In the genomic region with DNA sequence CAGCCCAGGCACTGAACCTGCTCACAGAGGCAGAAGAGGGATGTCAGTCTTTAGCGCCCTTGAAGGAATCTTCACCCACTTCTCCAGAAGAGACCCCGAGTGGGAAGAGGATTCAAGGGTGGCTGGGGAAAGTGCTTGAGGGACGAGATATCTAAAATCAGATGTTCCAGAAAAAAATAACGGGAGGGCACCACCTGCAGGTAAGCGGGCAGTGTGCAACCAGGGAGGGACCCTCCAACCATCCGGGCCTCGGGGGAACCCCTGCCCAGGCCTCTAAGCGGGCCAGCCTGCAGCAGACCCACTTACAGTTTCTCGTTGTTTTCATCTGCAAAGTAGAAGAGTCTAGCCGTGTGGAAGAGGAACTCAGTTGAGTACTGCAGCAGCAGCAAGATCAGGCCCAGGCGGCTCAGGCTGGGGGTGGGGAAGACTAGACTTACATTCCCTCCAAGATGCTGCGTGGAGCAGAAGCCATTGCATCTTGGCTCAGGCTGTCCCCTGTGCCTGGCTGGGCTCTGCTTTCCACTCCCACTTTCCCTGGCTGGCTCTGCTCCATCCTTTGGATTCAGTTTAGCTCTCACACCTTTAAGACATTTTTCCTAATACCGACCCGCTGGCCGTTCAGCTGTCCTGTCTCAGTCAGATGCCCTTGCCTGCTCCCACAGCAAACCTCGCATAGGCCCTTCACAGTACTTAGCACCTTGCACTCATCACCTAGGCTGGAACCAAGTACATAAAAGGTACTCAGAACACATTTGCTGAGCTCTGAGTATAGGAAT, we compare ENCODE assay signal across 14 cellular contexts.
DNase-seq lines count a peak whose midpoint lies in the region; ATAC-seq, FAIRE-seq and TF ChIP-seq lines count a peak whose summit lies in the region.
"Had no signal": no experiment of that assay in that cellular context is flagged by ENCODE, and none has a peak within 500 bp of the region (broad histone marks: within the 10 kb centered on the region; RNA-seq: fewer than 3 reads in every experiment).

No MANE protein-coding gene starts in this region.

- no peaks in the 10 kb centered on the region for H3K79me2 ChIP-seq in PC-3 (ENCODE audit: low read length)

- no peaks in the 10 kb centered on the region for H3K9me2 ChIP-seq in PC-3 (replicated peaks; ENCODE audit: low read length)

- intact Hi-C loops in PC-3 (cut with micrococcal nuclease) = loop anchor here (2.0 kb wide), 2 partner anchors 71 to 159 kb away; a partner anchor contains a TSS

- no peak overlapping the region for H3K4me3 Mint-ChIP-seq in activated T-cell treated with anti-CD3 and anti-CD28 coated beads, Interleukin-2, amount 50 U/mL, for 24 hours
- no peak overlapping the region for H3K4me3 Mint-ChIP-seq in activated CD8-positive, alpha-beta memory T cell treated with anti-CD3 and anti-CD28 coated beads, Interleukin-2, amount 10 ng/mL, durations not matched to agents 7 days and 5 days
- H3K4me3 Mint-ChIP-seq: neural crest cell had no signal

- no peak for FAIRE-seq in A549 (lab: Jason Lieb, UNC)
- FAIRE-seq: G401.6 had no signal

- H3K9me3 Mint-ChIP-seq in activated T-cell treated with anti-CD3 and anti-CD28 coated beads, Interleukin-2, amount 50 U/mL, for 24 hours = no peaks in the 10 kb centered on the region
- no peaks in the 10 kb centered on the region for H3K9me3 Mint-ChIP-seq in activated CD8-positive, alpha-beta memory T cell treated with anti-CD3 and anti-CD28 coated beads, Interleukin-2, amount 10 ng/mL, durations not matched to agents 7 days and 5 days (ENCODE audit: low read depth)
- H3K9me3 Mint-ChIP-seq: neural crest cell had no signal

- peaks cover 25% of the 10 kb centered on the region for H3K36me3 ChIP-seq in PC-3 (ENCODE audit: low read depth, low read length)

- CTCF ChIA-PET in A549 (lab: Yijun Ruan, JAX) (no interaction called here), GM10248 (lab: Yijun Ruan, JAX) (interaction anchor here (0.7 to 2.0 kb wide), 6 partner anchors 10 to 91 kb away, joined by 3 to 6 read pairs (median 3); no protein-coding TSS in a partner anchor), PC-3 (lab: Charles Lee) (interaction anchor here (0.6 kb wide), 1 partner anchor 45 kb away, joined by 3 read pairs; no protein-coding TSS in a partner anchor)
- CTCF ChIA-PET in activated CD8-positive, alpha-beta memory T cell treated with anti-CD3 and anti-CD28 coated beads, Interleukin-2, amount 10 ng/mL, durations not matched to agents 7 days and 5 days (lab: Charles Lee) = no interaction called here

- TF ChIP-seq CTCF in A549 (IDR thresholded peaks at IDR 0.05) (no peak), GM10248 (IDR thresholded peaks at IDR 0.05; ENCODE audit: control extremely low read depth, extremely low read depth, low read depth, missing control alignments) (peak; percentile 14), PC-3 (conservative IDR thresholded peaks at IDR 0.05; ENCODE audit: low read depth, low read length) (peak; percentile 27; the same call in 1 of the 2 replicates)

- H3K27me3 ChIP-seq in PC-3 (ENCODE audit: low read length) = no peaks in the 10 kb centered on the region

- H3K4me1 ChIP-seq in A549 (peaks cover 43% of the 10 kb centered on the region), PC-3 (ENCODE audit: insufficient read depth, low read length) (peaks cover 34% of the 10 kb centered on the region)

- no peaks in the 10 kb centered on the region for H3K4me1 Mint-ChIP-seq in activated T-cell treated with anti-CD3 and anti-CD28 coated beads, Interleukin-2, amount 50 U/mL, for 24 hours (ENCODE audit: low read depth)
- peaks cover 3% of the 10 kb centered on the region for H3K4me1 Mint-ChIP-seq in activated CD8-positive, alpha-beta memory T cell treated with anti-CD3 and anti-CD28 coated beads, Interleukin-2, amount 10 ng/mL, durations not matched to agents 7 days and 5 days
- H3K4me1 Mint-ChIP-seq: neural crest cell had no signal

- POLR2A ChIA-PET in A549 (lab: Yijun Ruan, JAX) = no interaction called here
- POLR2A ChIA-PET in GM10248 (lab: Yijun Ruan, JAX) = no interaction called here
- POLR2A ChIA-PET in PC-3 (lab: Charles Lee; ENCODE audit: unreplicated experiment) = no interaction called here

- H3K27me3 Mint-ChIP-seq in activated T-cell treated with anti-CD3 and anti-CD28 coated beads, Interleukin-2, amount 50 U/mL, for 24 hours = no peaks in the 10 kb centered on the region
- H3K27me3 Mint-ChIP-seq in activated CD8-positive, alpha-beta memory T cell treated with anti-CD3 and anti-CD28 coated beads, Interleukin-2, amount 10 ng/mL, durations not matched to agents 7 days and 5 days = no peaks in the 10 kb centered on the region

- H4K20me1 ChIP-seq in PC-3 (ENCODE audit: low read length) = no peaks in the 10 kb centered on the region

- H3K36me3 Mint-ChIP-seq in activated T-cell treated with anti-CD3 and anti-CD28 coated beads, Interleukin-2, amount 50 U/mL, for 24 hours (ENCODE audit: low read depth) = peaks cover 55% of the 10 kb centered on the region
- H3K36me3 Mint-ChIP-seq in activated CD8-positive, alpha-beta memory T cell treated with anti-CD3 and anti-CD28 coated beads, Interleukin-2, amount 10 ng/mL, durations not matched to agents 7 days and 5 days = no peaks in the 10 kb centered on the region

- TF ChIP-seq POLR2A in A549 (IDR thresholded peaks at IDR 0.05; ENCODE audit: low read length) = no peak
- TF ChIP-seq POLR2A in erythroblast (IDR thresholded peaks at IDR 0.05; ENCODE audit: low read length) = no peak

- no peak for DNase-seq in A549 (ENCODE audit: low read depth in 1 of 2, low spot score in 1 of 2)
- no peak for DNase-seq in GM10248 (ENCODE audit: extremely low spot score)
- no peak for DNase-seq in PC-3
- DNase-seq in erythroblast (lab: John Stamatoyannopoulos, UW) = peak; percentile 10 to 45
- DNase-seq in activated T-cell treated with anti-CD3 and anti-CD28 coated beads, Interleukin-2, amount 50 U/mL, for 24 hours = no peak
- no peak for DNase-seq in cerebellum (ENCODE audit: low spot score)
- DNase-seq in activated CD8-positive, alpha-beta memory T cell treated with anti-CD3 and anti-CD28 coated beads, Interleukin-2, amount 10 ng/mL, durations not matched to agents 7 days and 5 days = no peak
- DNase-seq: effector CD4-positive, alpha-beta T cell; left colon; stimulated activated CD8-positive, alpha-beta memory T cell treated with anti-CD3 and anti-CD28 coated beads, Interleukin-4, amount 100 ng/mL, for 48 hours had no signal

- WGBS in A549 (ENCODE audit: missing lambda C conversion rate) = 91% methylated on average over 16 of the region's 16 CpGs

- no peaks in the 10 kb centered on the region for H3F3A ChIP-seq in PC-3 (ENCODE audit: low read length, unreplicated experiment)

- no peak overlapping the region; the same call in 2 of the 3 replicates for H3K4me2 ChIP-seq in A549
- H3K4me2 ChIP-seq in PC-3 (ENCODE audit: low read length) = no peak overlapping the region

- no peak overlapping the region for H3K4me3 ChIP-seq in A549
- H3K4me3 ChIP-seq in PC-3 (ENCODE audit: low read length) = no peak overlapping the region

- H2AFZ ChIP-seq in PC-3 (ENCODE audit: low read length) = no peak overlapping the region

- no peak for TF ChIP-seq EP300 in A549 (IDR thresholded peaks at IDR 0.05)

- ATAC-seq in A549 (no peak), PC-3 (no peak), HG02623 (IDR thresholded peaks at IDR 0.05; ENCODE audit: unreplicated experiment) (no peak)
- no peak for ATAC-seq in activated CD8-positive, alpha-beta memory T cell treated with anti-CD3 and anti-CD28 coated beads, Interleukin-2, amount 10 ng/mL, durations not matched to agents 7 days and 5 days
- ATAC-seq: left colon had no signal

- no peaks in the 10 kb centered on the region for H3K9me3 ChIP-seq in A549
- H3K9me3 ChIP-seq in PC-3 (ENCODE audit: low read length) = no peaks in the 10 kb centered on the region

- no peak for TF ChIP-seq RAD21 in A549 (conservative IDR thresholded peaks at IDR 0.05 in 1 of 2, IDR thresholded peaks at IDR 0.05 in 1 of 2)

- no peak overlapping the region for H3K27ac Mint-ChIP-seq in activated T-cell treated with anti-CD3 and anti-CD28 coated beads, Interleukin-2, amount 50 U/mL, for 24 hours
- no peak overlapping the region for H3K27ac Mint-ChIP-seq in activated CD8-positive, alpha-beta memory T cell treated with anti-CD3 and anti-CD28 coated beads, Interleukin-2, amount 10 ng/mL, durations not matched to agents 7 days and 5 days

- no peak overlapping the region for H3K9ac ChIP-seq in PC-3 (ENCODE audit: low read length)

- H3K27ac ChIP-seq in A549 (peak overlapping the region; percentile 82 to 97), PC-3 (ENCODE audit: low read length) (no peak overlapping the region)
- H3K27ac ChIP-seq: HL-60 had no signal

- no TSS peak for BruUV-seq in PC-3 (replicated peaks; lab: Mats Ljungman, UMichigan)

TF ChIP-seq in A549, 52 proteins besides CTCF, POLR2A, EP300 and RAD21:
- TF ChIP-seq RARB (CRISPR knock-in tag; IDR thresholded peaks at IDR 0.05) = no peak

Comparison
In these comparisons a context has a peak if more than half of its experiments do, and no peak if none do; other contexts are left out.
1. DNase-seq: peak in erythroblast (2 of 2); none in A549 (0 of 2), GM10248 (single experiment), PC-3 (single experiment), activated T-cell treated with anti-CD3 and anti-CD28 coated beads, Interleukin-2, amount 50 U/mL, for 24 hours (single experiment), cerebellum (single experiment) and activated CD8-positive, alpha-beta memory T cell treated with anti-CD3 and anti-CD28 coated beads, Interleukin-2, amount 10 ng/mL, durations not matched to agents 7 days and 5 days (single experiment).
2. CTCF ChIA-PET loops: an anchor here in GM10248 (0.7 to 2.0 kb wide) and PC-3 (0.6 kb wide); none called in A549 and activated CD8-positive, alpha-beta memory T cell treated with anti-CD3 and anti-CD28 coated beads, Interleukin-2, amount 10 ng/mL, durations not matched to agents 7 days and 5 days.